Comparison of ENCODE assay signal across 3 cellular contexts in genomic region chr11:79950741-79951140, GRCh38.
"Had no signal": no experiment of that assay in that cellular context is flagged by ENCODE, and none has a peak within 500 bp of the region (broad histone marks: within the 10 kb centered on the region; RNA-seq: fewer than 3 reads in every experiment).

No MANE protein-coding gene starts in this region.

- ATAC-seq: GM12878 had no signal

- DNase-seq: GDM1, GF-D8 had no signal

- H3K4me3 ChIP-seq: GM12878 had no signal
